Comparison of ENCODE assay signal across 1 cellular context in the genomic region with DNA sequence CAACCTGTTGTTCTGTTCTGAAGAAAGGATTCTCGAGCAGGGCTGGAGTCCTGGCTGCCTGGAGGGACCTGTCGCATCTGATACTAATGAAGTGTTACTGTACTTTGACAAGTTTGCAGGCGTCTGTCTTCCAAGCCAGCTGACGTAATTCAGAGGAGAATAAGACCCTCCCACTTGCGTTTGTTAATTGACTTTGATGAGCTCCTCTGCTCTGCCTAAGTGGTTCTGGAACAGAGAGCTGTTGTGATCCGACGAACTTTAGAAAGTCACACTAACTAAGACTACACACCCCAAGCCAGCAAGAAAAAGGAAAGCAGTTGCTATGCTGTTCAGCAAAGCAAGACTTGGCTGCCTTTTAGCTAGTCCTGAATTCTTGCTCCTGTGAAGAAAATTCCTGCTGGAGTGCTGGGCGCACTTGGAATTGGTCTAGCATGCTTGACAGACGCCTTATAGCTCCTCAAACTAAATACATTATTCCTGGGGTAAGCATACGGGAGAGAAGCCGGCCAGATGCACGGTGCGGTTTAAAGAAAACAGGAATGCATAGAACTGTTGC.
TF ChIP-seq lines count a peak whose summit lies in the region.

No MANE protein-coding gene starts in this region.

TF ChIP-seq in GM23338, 12 proteins besides CTCF, POLR2A, EP300 and RAD21 (continued from another document):
- TF ChIP-seq, protein P1, sequence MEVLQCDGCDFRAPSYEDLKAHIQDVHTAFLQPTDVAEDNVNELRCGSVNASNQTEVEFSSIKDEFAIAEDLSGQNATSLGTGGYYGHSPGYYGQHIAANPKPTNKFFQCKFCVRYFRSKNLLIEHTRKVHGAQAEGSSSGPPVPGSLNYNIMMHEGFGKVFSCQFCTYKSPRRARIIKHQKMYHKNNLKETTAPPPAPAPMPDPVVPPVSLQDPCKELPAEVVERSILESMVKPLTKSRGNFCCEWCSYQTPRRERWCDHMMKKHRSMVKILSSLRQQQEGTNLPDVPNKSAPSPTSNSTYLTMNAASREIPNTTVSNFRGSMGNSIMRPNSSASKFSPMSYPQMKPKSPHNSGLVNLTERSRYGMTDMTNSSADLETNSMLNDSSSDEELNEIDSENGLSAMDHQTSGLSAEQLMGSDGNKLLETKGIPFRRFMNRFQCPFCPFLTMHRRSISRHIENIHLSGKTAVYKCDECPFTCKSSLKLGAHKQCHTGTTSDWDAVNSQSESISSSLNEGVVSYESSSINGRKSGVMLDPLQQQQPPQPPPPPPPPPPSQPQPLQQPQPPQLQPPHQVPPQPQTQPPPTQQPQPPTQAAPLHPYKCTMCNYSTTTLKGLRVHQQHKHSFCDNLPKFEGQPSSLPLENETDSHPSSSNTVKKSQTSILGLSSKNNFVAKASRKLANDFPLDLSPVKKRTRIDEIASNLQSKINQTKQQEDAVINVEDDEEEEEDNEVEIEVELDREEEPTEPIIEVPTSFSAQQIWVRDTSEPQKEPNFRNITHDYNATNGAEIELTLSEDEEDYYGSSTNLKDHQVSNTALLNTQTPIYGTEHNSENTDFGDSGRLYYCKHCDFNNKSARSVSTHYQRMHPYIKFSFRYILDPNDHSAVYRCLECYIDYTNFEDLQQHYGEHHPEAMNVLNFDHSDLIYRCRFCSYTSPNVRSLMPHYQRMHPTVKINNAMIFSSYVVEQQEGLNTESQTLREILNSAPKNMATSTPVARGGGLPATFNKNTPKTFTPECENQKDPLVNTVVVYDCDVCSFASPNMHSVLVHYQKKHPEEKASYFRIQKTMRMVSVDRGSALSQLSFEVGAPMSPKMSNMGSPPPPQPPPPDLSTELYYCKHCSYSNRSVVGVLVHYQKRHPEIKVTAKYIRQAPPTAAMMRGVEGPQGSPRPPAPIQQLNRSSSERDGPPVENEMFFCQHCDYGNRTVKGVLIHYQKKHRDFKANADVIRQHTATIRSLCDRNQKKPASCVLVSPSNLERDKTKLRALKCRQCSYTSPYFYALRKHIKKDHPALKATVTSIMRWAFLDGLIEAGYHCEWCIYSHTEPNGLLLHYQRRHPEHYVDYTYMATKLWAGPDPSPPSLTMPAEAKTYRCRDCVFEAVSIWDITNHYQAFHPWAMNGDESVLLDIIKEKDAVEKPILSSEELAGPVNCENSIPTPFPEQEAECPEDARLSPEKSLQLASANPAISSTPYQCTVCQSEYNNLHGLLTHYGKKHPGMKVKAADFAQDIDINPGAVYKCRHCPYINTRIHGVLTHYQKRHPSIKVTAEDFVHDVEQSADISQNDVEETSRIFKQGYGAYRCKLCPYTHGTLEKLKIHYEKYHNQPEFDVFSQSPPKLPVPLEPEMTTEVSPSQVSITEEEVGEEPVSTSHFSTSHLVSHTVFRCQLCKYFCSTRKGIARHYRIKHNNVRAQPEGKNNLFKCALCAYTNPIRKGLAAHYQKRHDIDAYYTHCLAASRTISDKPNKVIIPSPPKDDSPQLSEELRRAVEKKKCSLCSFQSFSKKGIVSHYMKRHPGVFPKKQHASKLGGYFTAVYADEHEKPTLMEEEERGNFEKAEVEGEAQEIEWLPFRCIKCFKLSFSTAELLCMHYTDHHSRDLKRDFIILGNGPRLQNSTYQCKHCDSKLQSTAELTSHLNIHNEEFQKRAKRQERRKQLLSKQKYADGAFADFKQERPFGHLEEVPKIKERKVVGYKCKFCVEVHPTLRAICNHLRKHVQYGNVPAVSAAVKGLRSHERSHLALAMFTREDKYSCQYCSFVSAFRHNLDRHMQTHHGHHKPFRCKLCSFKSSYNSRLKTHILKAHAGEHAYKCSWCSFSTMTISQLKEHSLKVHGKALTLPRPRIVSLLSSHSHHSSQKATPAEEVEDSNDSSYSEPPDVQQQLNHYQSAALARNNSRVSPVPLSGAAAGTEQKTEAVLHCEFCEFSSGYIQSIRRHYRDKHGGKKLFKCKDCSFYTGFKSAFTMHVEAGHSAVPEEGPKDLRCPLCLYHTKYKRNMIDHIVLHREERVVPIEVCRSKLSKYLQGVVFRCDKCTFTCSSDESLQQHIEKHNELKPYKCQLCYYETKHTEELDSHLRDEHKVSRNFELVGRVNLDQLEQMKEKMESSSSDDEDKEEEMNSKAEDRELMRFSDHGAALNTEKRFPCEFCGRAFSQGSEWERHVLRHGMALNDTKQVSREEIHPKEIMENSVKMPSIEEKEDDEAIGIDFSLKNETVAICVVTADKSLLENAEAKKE (CRISPR knock-in tag; IDR thresholded peaks at IDR 0.05), result no peak
- TF ChIP-seq JUNB (IDR thresholded peaks at IDR 0.05; ENCODE audit: unreplicated experiment) (no peak), EZH2phosphoT487 (IDR thresholded peaks at IDR 0.05; ENCODE audit: unreplicated experiment) (no peak), STAT1 (IDR thresholded peaks at IDR 0.05; ENCODE audit: unreplicated experiment) (no peak), POLR2AphosphoS5 (IDR thresholded peaks at IDR 0.05; ENCODE audit: low read depth) (no peak)
